16 cellular contexts compared by ENCODE assay signal in the genomic region with DNA sequence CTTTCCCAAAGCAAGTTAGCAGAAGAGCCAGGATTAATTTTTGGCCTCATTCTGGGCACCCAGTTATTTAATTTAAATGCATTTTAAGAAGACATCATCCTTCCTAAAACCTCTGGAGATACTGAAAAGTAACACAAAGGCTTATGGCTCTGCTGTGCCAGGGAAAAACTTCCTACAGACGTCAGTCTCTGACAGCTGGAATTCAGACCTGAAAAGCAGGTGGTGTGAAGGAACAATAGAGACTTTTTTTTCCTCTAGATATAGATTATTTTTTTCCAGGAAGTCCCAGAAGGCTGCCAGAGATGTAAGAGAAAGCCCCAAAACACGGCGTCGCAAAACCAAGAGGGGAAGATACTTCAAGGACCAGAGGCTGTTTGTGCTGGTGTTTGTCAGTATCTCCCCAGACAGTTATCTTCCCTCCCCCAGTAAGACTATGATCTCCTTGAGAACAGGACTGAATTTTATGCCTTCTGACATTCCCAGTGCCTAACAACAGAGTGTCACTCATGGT.
DNase-seq lines count a peak whose midpoint lies in the region; ATAC-seq and TF ChIP-seq lines count a peak whose summit lies in the region.
"Had no signal": no experiment of that assay in that cellular context is flagged by ENCODE, and none has a peak within 500 bp of the region (broad histone marks: within the 10 kb centered on the region; RNA-seq: fewer than 3 reads in every experiment).

No MANE protein-coding gene starts in this region.

- TF ChIP-seq POLR2A in body of pancreas (IDR thresholded peaks at IDR 0.05) (peak in 1 of 3 donors; percentile 53), stomach (IDR thresholded peaks at IDR 0.05) (no peak)

- H3K9me3 ChIP-seq in body of pancreas (no peaks in the 10 kb centered on the region), stomach (peaks cover 0 to 11% (median 4%) of the 10 kb centered on the region in 4 donors)

- TF ChIP-seq EP300 in stomach (IDR thresholded peaks at IDR 0.05): no peak

- H3K36me3 ChIP-seq in body of pancreas (replicated peaks in 1 of 2; ENCODE audit: insufficient read depth in 1 of 2, low read depth in 2 of 2): no peaks in the 10 kb centered on the region
- H3K36me3 ChIP-seq in stomach: no peaks in the 10 kb centered on the region

- intact Hi-C loops in body of pancreas (cut with DNase I): no loop called here
- intact Hi-C loops in stomach (cut with DNase I; ENCODE audit: low total_unique reads): no loop called here

- H3K27me3 ChIP-seq in body of pancreas (no peaks in the 10 kb centered on the region), stomach (no peaks in the 10 kb centered on the region)

- WGBS in body of pancreas, 2 donors: 19 to 21% methylated on average over 4 of the region's 4 CpGs
- 22 to 47% (median 34%) methylated on average over 4 of the region's 4 CpGs for WGBS in stomach, 5 donors

- H3K4me3 ChIP-seq in body of pancreas (no peak overlapping the region), stomach (no peak overlapping the region)
- H3K4me3 ChIP-seq: GM23248 had no signal

- H3K27ac ChIP-seq in body of pancreas (peak overlapping the region; percentile 76 to 93 (median 87)), stomach (peak overlapping the region in 3 of 5 donors; percentile 10 to 36 (median 24))
- H3K27ac ChIP-seq: GM23248 had no signal

- H3K4me1 ChIP-seq in body of pancreas (peaks cover 53% of the 10 kb centered on the region), stomach (peaks cover 0 to 9% (median 7%) of the 10 kb centered on the region in 4 donors)

- POLR2A ChIA-PET in GM10248 (lab: Yijun Ruan, JAX): no interaction called here

- TF ChIP-seq CTCF in body of pancreas (IDR thresholded peaks at IDR 0.05) (no peak), stomach (IDR thresholded peaks at IDR 0.05) (no peak), GM10248 (IDR thresholded peaks at IDR 0.05; ENCODE audit: control extremely low read depth, extremely low read depth, low read depth, missing control alignments) (no peak)

- DNase-seq in DMS53 (lab: John Stamatoyannopoulos, UW) (peak; percentile 58), DMS53 treated with DMSO at 0.1 percent for 48 hours (lab: John Stamatoyannopoulos, UW; ENCODE audit: unreplicated experiment) (peak; percentile 19), body of pancreas (peak; percentile 33 to 78 (median 56)), stomach (peak; percentile 29), GM10248 (ENCODE audit: extremely low spot score) (no peak)
- DNase-seq: C1 segment of cervical spinal cord; Calu3; CD4-positive, alpha-beta memory T cell; COR-L47; DMS79; EL; GDM1; GM23248; H9 had no signal

- ATAC-seq in body of pancreas (peak; percentile 30), GM21825 (IDR thresholded peaks at IDR 0.05; ENCODE audit: unreplicated experiment) (no peak)
- ATAC-seq: HCT116 had no signal

- CTCF ChIA-PET in GM10248 (lab: Yijun Ruan, JAX): no interaction called here
